Comparison of ENCODE assay signal across 8 cellular contexts in genomic region chr2:8543412-8544167, GRCh38.
A peak's percentile ranks its signal among the peaks of the same experiment; 100 is the strongest.
DNase-seq lines count a peak whose midpoint lies in the region; ATAC-seq, FAIRE-seq and TF ChIP-seq lines count a peak whose summit lies in the region.

No MANE protein-coding gene starts in this region.

- intact Hi-C loops in HepG2 (cut with micrococcal nuclease; ENCODE audit: unreplicated experiment) (no loop called here), right cardiac atrium (cut with DNase I) (loop anchor here in 1 of 4 donors (5.0 kb wide), 1 partner anchor 124 kb away; no protein-coding TSS in a partner anchor), Caco-2 (cut with micrococcal nuclease; ENCODE audit: unreplicated experiment) (no loop called here)

- BruUV-seq in HepG2 (replicated peaks; lab: Mats Ljungman, UMichigan) (no TSS peak), Caco-2 (replicated peaks; lab: Mats Ljungman, UMichigan) (no TSS peak)

- peaks cover 27% of the 10 kb centered on the region for H3K4me1 Mint-ChIP-seq in Caco-2 (ENCODE audit: low read depth, unreplicated experiment)

- TF ChIP-seq RAD21 in liver (IDR thresholded peaks at IDR 0.05) (peak; percentile 18 to 44), HepG2 (CRISPR knock-in tag; IDR thresholded peaks at IDR 0.05) (no peak)

- no peak for TF ChIP-seq POLR2A in HepG2 (IDR thresholded peaks at IDR 0.05; ENCODE audit: insufficient read depth in 1 of 2, low read depth in 2 of 2, low read length in 2 of 2)

- H3K27ac ChIP-seq in liver (ENCODE audit: low read depth in 1 of 2, low read length in 2 of 2): peak overlapping the region; percentile 61 to 73
- H3K27ac ChIP-seq in HepG2 (ENCODE audit: extremely low read length, insufficient read depth, low read length): no peak overlapping the region
- no peak overlapping the region for H3K27ac ChIP-seq in right cardiac atrium (ENCODE audit: low read length)

- CTCF ChIA-PET in HepG2 (lab: Yijun Ruan, JAX; ENCODE audit: low intra/inter-chr PET ratio, low total read pairs) (no interaction called here), Caco-2 (lab: Charles Lee) (interaction anchor here (0.8 kb wide), 1 partner anchor 29 kb away, joined by 3 read pairs; no protein-coding TSS in a partner anchor)

- no peak overlapping the region for H3K4me2 ChIP-seq in HepG2 (ENCODE audit: low read depth, low read length)

- H3K4me3 Mint-ChIP-seq in Caco-2 (ENCODE audit: unreplicated experiment): no peak overlapping the region

- H3K79me2 ChIP-seq in HepG2 (ENCODE audit: insufficient read depth, low read length): no peaks in the 10 kb centered on the region

- no peaks in the 10 kb centered on the region for H3K27me3 ChIP-seq in liver (ENCODE audit: control insufficient read depth in 4 of 4, insufficient read depth in 4 of 4, low read length in 3 of 4)
- H3K27me3 ChIP-seq in HepG2 (ENCODE audit: control insufficient read depth in 1 of 2, insufficient read depth in 2 of 2, low read length in 2 of 2): peaks cover 15 to 99% of the 10 kb centered on the region in 2 experiments
- H3K27me3 ChIP-seq in right cardiac atrium (ENCODE audit: control insufficient read depth, insufficient read depth): no peaks in the 10 kb centered on the region
- no peaks in the 10 kb centered on the region for H3K27me3 ChIP-seq in Caco-2 (replicated peaks; ENCODE audit: control insufficient read depth, insufficient read depth, low read length)

- H3K27ac Mint-ChIP-seq in Caco-2 (ENCODE audit: unreplicated experiment): no peak overlapping the region

- in situ Hi-C loops in HepG2 (cut with HindIII; ENCODE audit: extremely low pct_ligation_motif_present, low pct_unique_long_range_greater_than_20kb): no loop called here

- H3K27me3 Mint-ChIP-seq in Caco-2 (ENCODE audit: insufficient read depth, unreplicated experiment): no peaks in the 10 kb centered on the region

- no peak for DNase-seq in HepG2 (ENCODE audit: low spot score)
- peak; percentile 80 for DNase-seq in OCI-M1 (lab: John Stamatoyannopoulos, UW)
- DNase-seq in activated effector memory CD4-positive, alpha-beta T cell treated with Interleukin-2 at 50 U/mL for 16 hours: peak; percentile 30
- peak; percentile 82 to 85 (median 83) for DNase-seq in right cardiac atrium
- DNase-seq in stimulated activated CD4-positive, alpha-beta T cell treated with anti-CD3 and anti-CD28 coated beads, Interleukin-4, amount 100 ng/mL, for 1 hour: peak; percentile 71
- no peak for DNase-seq in Caco-2

- H3K4me3 ChIP-seq in liver (ENCODE audit: low read depth in 1 of 3, low read length in 3 of 3): no peak overlapping the region
- H3K4me3 ChIP-seq in HepG2 (replicated peaks in 1 of 3; ENCODE audit: insufficient read depth in 1 of 3, low read depth in 2 of 3, low read length in 3 of 3): no peak overlapping the region
- H3K4me3 ChIP-seq in right cardiac atrium (ENCODE audit: low read length): no peak overlapping the region
- H3K4me3 ChIP-seq in Caco-2 (ENCODE audit: low read depth, low read length): no peak overlapping the region

- H3K9me3 ChIP-seq in liver (ENCODE audit: control insufficient read depth in 4 of 4, low read length in 3 of 4) (no peaks in the 10 kb centered on the region), HepG2 (ENCODE audit: low read length) (no peaks in the 10 kb centered on the region), right cardiac atrium (ENCODE audit: control insufficient read depth, low read length) (no peaks in the 10 kb centered on the region), Caco-2 (no peaks in the 10 kb centered on the region)

- ATAC-seq in HepG2 (no peak), HG02973 (IDR thresholded peaks at IDR 0.05; ENCODE audit: unreplicated experiment) (peak; percentile 72), right cardiac atrium (peak; percentile 59 to 78)

- peaks cover 6% of the 10 kb centered on the region for H3K36me3 Mint-ChIP-seq in Caco-2 (ENCODE audit: insufficient read depth, unreplicated experiment)

- H3K36me3 ChIP-seq in liver (ENCODE audit: control insufficient read depth in 4 of 4, insufficient read depth in 3 of 4, low read depth in 1 of 4, low read length in 3 of 4): no peaks in the 10 kb centered on the region
- no peaks in the 10 kb centered on the region for H3K36me3 ChIP-seq in HepG2 (replicated peaks in 1 of 2; ENCODE audit: control insufficient read depth in 1 of 2, insufficient read depth in 2 of 2, low read length in 2 of 2)
- no peaks in the 10 kb centered on the region for H3K36me3 ChIP-seq in Caco-2 (ENCODE audit: control insufficient read depth, insufficient read depth, low read length)

- POLR2A ChIA-PET in HepG2 (lab: Yijun Ruan, JAX) (interaction anchor here (1.2 kb wide), 1 partner anchor 138 kb away, joined by 5 read pairs; the partner anchor contains the start of gene ID2), Caco-2 (lab: Charles Lee) (interaction anchor here (0.9 kb wide), 1 partner anchor 9 kb away, joined by 3 read pairs; no protein-coding TSS in a partner anchor)

- H3K9ac ChIP-seq in liver (ENCODE audit: low read depth in 1 of 2, low read length in 2 of 2) (peak overlapping the region in 1 of 2 donors; percentile 29), HepG2 (ENCODE audit: insufficient read depth, low read depth, low read length) (no peak overlapping the region)

- H2AFZ ChIP-seq in HepG2 (ENCODE audit: low read length): no peak overlapping the region

- H3K4me1 ChIP-seq in liver (ENCODE audit: control insufficient read depth in 4 of 4, insufficient read depth in 4 of 4, low read length in 3 of 4): peaks cover 0 to 9% (median 2%) of the 10 kb centered on the region in 4 donors
- peaks cover 10% of the 10 kb centered on the region; the same call in 1 of the 2 replicates for H3K4me1 ChIP-seq in HepG2 (ENCODE audit: insufficient read depth, low read length)
- peaks cover 11% of the 10 kb centered on the region for H3K4me1 ChIP-seq in right cardiac atrium (ENCODE audit: control insufficient read depth, insufficient read depth, low read length)
- peaks cover 19% of the 10 kb centered on the region for H3K4me1 ChIP-seq in Caco-2

- 63% methylated on average over 28 of the region's 28 CpGs for WGBS in liver
- WGBS in HepG2 (ENCODE audit: low lambda C conversion rate): 65% methylated on average over 28 of the region's 28 CpGs
- 54% methylated on average over 28 of the region's 28 CpGs for WGBS in right cardiac atrium

- TF ChIP-seq EP300 in HepG2 (IDR thresholded peaks at IDR 0.05; ENCODE audit: low read depth in 2 of 2, low read length in 2 of 2) (no peak), HepG2 (CRISPR knock-in tag; IDR thresholded peaks at IDR 0.05; ENCODE audit: borderline replicate concordance) (no peak)

- no peak for TF ChIP-seq CTCF in liver (IDR thresholded peaks at IDR 0.05; ENCODE audit: low read depth, low read length, missing input control)
- no peak for TF ChIP-seq CTCF in HepG2 (CRISPR knock-in tag; IDR thresholded peaks at IDR 0.05)
- TF ChIP-seq CTCF in Caco-2 (IDR thresholded peaks at IDR 0.05; ENCODE audit: insufficient read depth in 1 of 2, low read depth in 1 of 2, low read length in 1 of 2, severe bottlenecking in 1 of 2, unreplicated experiment in 1 of 2): no peak

- H4K20me1 ChIP-seq in HepG2 (ENCODE audit: insufficient read depth, low read length): no peaks in the 10 kb centered on the region

- no peaks in the 10 kb centered on the region for H3K9me3 Mint-ChIP-seq in Caco-2 (ENCODE audit: unreplicated experiment)

- no peak for FAIRE-seq in HepG2 (lab: Jason Lieb, UNC)

TF ChIP-seq in liver, 16 proteins besides CTCF, POLR2A, EP300 and RAD21 (continues in another document):
- TF ChIP-seq, protein P1, sequence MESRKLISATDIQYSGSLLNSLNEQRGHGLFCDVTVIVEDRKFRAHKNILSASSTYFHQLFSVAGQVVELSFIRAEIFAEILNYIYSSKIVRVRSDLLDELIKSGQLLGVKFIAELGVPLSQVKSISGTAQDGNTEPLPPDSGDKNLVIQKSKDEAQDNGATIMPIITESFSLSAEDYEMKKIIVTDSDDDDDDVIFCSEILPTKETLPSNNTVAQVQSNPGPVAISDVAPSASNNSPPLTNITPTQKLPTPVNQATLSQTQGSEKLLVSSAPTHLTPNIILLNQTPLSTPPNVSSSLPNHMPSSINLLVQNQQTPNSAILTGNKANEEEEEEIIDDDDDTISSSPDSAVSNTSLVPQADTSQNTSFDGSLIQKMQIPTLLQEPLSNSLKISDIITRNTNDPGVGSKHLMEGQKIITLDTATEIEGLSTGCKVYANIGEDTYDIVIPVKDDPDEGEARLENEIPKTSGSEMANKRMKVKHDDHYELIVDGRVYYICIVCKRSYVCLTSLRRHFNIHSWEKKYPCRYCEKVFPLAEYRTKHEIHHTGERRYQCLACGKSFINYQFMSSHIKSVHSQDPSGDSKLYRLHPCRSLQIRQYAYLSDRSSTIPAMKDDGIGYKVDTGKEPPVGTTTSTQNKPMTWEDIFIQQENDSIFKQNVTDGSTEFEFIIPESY (IDR thresholded peaks at IDR 0.05): no peak
- TF ChIP-seq RXRA (IDR thresholded peaks at IDR 0.05): peak in 1 of 2 donors; percentile 17
- TF ChIP-seq, protein P2, sequence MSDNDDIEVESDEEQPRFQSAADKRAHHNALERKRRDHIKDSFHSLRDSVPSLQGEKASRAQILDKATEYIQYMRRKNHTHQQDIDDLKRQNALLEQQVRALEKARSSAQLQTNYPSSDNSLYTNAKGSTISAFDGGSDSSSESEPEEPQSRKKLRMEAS (IDR thresholded peaks at IDR 0.05): no peak
- peak; percentile 36 for TF ChIP-seq SP1 (IDR thresholded peaks at IDR 0.05)
- no peak for TF ChIP-seq HNF4G (IDR thresholded peaks at IDR 0.05)
- TF ChIP-seq FOXA2 (IDR thresholded peaks at IDR 0.05): no peak

TF ChIP-seq in HepG2, 621 proteins besides CTCF, POLR2A, EP300 and RAD21 (continues in another document):
- TF ChIP-seq ATF1 (CRISPR knock-in tag; IDR thresholded peaks at IDR 0.05): no peak
- no peak for TF ChIP-seq TEF (CRISPR knock-in tag; IDR thresholded peaks at IDR 0.05)
- no peak for TF ChIP-seq ZFP90 (CRISPR knock-in tag; IDR thresholded peaks at IDR 0.05; ENCODE audit: borderline replicate concordance)

Comparison
In these comparisons a context has a peak if more than half of its experiments do, and no peak if none do; other contexts are left out.
1. H3K27ac ChIP-seq: peak in liver (2 of 2); none in HepG2 (single experiment) and right cardiac atrium (single experiment).
2. DNase-seq: peak in OCI-M1 (single experiment), activated effector memory CD4-positive, alpha-beta T cell treated with Interleukin-2 at 50 U/mL for 16 hours (single experiment), right cardiac atrium (3 of 3) and stimulated activated CD4-positive, alpha-beta T cell treated with anti-CD3 and anti-CD28 coated beads, Interleukin-4, amount 100 ng/mL, for 1 hour (single experiment); none in HepG2 (single experiment) and Caco-2 (0 of 2).